Comparison of ENCODE assay signal across 1 cellular context in the genomic region with DNA sequence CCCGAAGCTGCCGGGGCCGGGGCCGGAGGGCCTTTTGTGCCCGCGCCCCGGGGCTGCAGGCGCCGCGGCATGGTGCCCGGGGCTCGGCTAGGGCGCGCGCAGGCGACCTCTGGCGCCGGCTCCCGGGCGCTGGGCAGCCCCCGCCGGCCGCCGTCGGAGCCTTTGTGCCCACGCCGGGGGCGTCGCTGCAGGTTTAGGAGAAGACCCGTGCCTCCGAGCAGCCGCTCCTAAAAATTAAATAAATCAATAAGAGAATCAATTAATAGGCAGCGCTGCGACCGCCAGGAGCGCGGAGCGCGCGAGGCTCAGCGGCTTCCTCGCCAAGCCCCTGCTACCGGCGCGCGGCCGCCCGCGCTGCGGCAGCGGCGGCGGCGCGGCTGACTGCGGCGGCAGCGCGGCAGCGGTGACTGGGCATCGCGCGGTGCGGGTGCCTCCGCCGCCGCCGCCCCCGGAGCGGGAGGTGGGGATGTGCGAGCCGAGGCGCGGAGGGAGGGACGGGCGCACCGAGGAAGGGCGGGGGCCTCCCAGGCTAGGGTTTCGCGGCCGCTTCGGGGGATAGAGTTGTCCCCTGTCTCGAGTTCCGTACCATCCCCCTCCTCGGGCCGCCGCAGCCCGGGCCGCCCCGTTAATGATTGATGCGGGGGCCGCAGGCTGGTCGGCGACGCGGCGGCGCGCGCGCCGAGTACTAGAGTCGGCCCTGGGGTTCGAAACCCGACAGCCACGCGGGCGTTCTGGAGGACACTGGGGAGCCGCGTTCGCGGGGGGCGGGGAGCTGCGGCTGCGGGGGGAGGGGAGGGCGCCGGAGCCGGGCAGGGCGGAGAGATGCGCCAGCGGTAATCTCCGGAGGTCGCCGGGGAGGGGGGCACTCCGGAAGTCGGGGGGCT.
TF ChIP-seq lines count a peak whose summit lies in the region.

A gene with protein sequence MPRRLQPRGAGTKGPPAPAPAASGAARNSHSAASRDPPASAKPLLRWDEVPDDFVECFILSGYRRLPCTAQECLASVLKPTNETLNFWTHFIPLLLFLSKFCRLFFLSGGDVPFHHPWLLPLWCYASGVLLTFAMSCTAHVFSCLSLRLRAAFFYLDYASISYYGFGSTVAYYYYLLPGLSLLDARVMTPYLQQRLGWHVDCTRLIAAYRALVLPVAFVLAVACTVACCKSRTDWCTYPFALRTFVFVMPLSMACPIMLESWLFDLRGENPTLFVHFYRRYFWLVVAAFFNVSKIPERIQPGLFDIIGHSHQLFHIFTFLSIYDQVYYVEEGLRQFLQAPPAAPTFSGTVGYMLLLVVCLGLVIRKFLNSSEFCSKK (minus strand): TSS at position 409 of the 884 bp plus-strand sequence. CDS start 338 bp downstream, at position 71.

TF ChIP-seq in HEK293, 187 proteins besides CTCF, POLR2A, EP300 and RAD21 (continued from another document):
- TF ChIP-seq ZBTB26 (tag by site-specific recombination; optimal IDR thresholded peaks at IDR 0.05) = peak; percentile 82
- TF ChIP-seq, protein P1, sequence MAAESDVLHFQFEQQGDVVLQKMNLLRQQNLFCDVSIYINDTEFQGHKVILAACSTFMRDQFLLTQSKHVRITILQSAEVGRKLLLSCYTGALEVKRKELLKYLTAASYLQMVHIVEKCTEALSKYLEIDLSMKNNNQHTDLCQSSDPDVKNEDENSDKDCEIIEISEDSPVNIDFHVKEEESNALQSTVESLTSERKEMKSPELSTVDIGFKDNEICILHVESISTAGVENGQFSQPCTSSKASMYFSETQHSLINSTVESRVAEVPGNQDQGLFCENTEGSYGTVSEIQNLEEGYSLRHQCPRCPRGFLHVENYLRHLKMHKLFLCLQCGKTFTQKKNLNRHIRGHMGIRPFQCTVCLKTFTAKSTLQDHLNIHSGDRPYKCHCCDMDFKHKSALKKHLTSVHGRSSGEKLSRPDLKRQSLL (tag by site-specific recombination; IDR thresholded peaks at IDR 0.05) = 0 out of 2 replicates have a peak, but pooled peaks have one; percentile 40
- TF ChIP-seq ZBTB20 (tag by site-specific recombination; IDR thresholded peaks at IDR 0.05) = peak; percentile 39; the same call in 1 of the 2 replicates
- TF ChIP-seq, protein P2, sequence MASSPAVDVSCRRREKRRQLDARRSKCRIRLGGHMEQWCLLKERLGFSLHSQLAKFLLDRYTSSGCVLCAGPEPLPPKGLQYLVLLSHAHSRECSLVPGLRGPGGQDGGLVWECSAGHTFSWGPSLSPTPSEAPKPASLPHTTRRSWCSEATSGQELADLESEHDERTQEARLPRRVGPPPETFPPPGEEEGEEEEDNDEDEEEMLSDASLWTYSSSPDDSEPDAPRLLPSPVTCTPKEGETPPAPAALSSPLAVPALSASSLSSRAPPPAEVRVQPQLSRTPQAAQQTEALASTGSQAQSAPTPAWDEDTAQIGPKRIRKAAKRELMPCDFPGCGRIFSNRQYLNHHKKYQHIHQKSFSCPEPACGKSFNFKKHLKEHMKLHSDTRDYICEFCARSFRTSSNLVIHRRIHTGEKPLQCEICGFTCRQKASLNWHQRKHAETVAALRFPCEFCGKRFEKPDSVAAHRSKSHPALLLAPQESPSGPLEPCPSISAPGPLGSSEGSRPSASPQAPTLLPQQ (tag by site-specific recombination; IDR thresholded peaks at IDR 0.05) = peak; percentile 36; the same call in 1 of the 2 replicates
- no peak for TF ChIP-seq ZNF175 (tag by site-specific recombination; IDR thresholded peaks at IDR 0.05)
- peak; percentile 53; the same call in 1 of the 2 replicates for TF ChIP-seq ZXDB (tag by site-specific recombination; IDR thresholded peaks at IDR 0.05)
- TF ChIP-seq KLF16 (tag by site-specific recombination; IDR thresholded peaks at IDR 0.05) = 0 out of 2 replicates have a peak, but pooled peaks have one; percentile 40
- peak; percentile 8 for TF ChIP-seq ZNF335 (tag by site-specific recombination; conservative IDR thresholded peaks at IDR 0.05)
- TF ChIP-seq, protein P3, sequence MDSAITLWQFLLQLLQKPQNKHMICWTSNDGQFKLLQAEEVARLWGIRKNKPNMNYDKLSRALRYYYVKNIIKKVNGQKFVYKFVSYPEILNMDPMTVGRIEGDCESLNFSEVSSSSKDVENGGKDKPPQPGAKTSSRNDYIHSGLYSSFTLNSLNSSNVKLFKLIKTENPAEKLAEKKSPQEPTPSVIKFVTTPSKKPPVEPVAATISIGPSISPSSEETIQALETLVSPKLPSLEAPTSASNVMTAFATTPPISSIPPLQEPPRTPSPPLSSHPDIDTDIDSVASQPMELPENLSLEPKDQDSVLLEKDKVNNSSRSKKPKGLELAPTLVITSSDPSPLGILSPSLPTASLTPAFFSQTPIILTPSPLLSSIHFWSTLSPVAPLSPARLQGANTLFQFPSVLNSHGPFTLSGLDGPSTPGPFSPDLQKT (IDR thresholded peaks at IDR 0.05; ENCODE audit: borderline replicate concordance, low read depth, low read length) = no peak
- TF ChIP-seq EGR2 (tag by site-specific recombination; IDR thresholded peaks at IDR 0.05; ENCODE audit: low read depth) = peak; percentile 27; the same call in 1 of the 2 replicates
- peak; percentile 40; the same call in 1 of the 2 replicates for TF ChIP-seq SP2 (tag by site-specific recombination; IDR thresholded peaks at IDR 0.05)
- TF ChIP-seq ZNF423 (tag by site-specific recombination; IDR thresholded peaks at IDR 0.05) = no peak
TF ChIP-seq in HEK293: peak in this region for 18.
